8 cellular contexts compared by ENCODE assay signal in the genomic region with DNA sequence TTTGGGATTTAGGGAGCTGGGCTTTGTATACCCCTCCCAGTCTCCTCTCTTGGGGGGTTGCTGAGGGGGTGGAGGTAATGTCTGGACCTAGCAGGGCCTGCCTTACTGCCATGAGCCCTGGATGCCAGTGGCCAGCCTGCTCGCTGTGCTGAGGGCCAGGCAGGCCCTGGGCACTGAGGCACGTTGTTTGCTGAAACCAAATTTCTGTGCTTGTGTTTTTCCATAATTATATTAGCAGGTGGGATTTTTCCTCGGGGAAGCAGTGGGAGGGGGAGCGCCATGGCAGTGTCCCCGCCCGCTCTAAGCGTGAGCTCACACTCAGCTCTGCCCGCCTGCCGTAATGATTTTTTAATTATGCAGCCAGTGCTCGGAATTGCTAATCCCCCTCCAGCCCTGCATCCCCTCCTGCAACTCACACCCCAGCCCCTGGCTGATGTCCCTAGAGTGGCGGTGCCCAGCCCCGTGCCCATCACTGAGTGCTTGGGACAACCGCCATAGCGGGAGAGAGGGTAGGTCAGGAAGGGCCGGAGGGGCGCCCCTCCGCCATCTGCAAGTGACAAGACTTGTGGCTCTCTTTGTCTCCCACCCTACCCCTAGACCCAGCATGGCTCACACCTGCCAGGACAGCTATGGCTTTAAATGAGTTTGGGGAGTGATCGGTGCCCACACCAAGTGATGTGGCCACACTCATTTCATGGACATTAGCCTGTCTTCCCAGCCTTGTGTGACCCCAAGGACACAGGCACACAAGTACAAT. TPM values are rescaled to one million over a fixed set of nuclear protein-coding genes. Genes with fewer than 3 reads are reported as not detected.
DNase-seq lines count a peak whose midpoint lies in the region; ATAC-seq and TF ChIP-seq lines count a peak whose summit lies in the region.

No MANE protein-coding gene starts in this region.

- in situ Hi-C loops in HAP-1 (cut with MboI; ENCODE audit: low sequenced_read_pairs), result no loop called here

- no peaks in the 10 kb centered on the region for H3K36me3 ChIP-seq in effector memory CD4-positive, alpha-beta T cell (ENCODE audit: control insufficient read depth, insufficient read depth, low read length)
- no peaks in the 10 kb centered on the region for H3K36me3 ChIP-seq in ovary
- no peaks in the 10 kb centered on the region for H3K36me3 ChIP-seq in HAP-1 (replicated peaks)

- TF ChIP-seq CTCF in NB4 (IDR thresholded peaks at IDR 0.05; ENCODE audit: low read depth, low read length), result no peak
- no peak for TF ChIP-seq CTCF in ovary (IDR thresholded peaks at IDR 0.05)

- TF ChIP-seq EP300 in ovary (IDR thresholded peaks at IDR 0.05), result no peak

- DNase-seq in D341Med (ENCODE audit: low spot score) (peak; percentile 63), NB4 (ENCODE audit: low read depth) (no peak), ovary (no peak), sciatic nerve (ENCODE audit: low spot score) (no peak), HAP-1 (ENCODE audit: low spot score in 2 of 2) (no peak), islet precursor cell (no peak)
- no peak for DNase-seq in effector memory CD4-positive, alpha-beta T cell

- no peaks in the 10 kb centered on the region for H3K9me3 ChIP-seq in effector memory CD4-positive, alpha-beta T cell (ENCODE audit: control insufficient read depth, low read length)
- H3K9me3 ChIP-seq in ovary (no peaks in the 10 kb centered on the region), HAP-1 (no peaks in the 10 kb centered on the region)

- intact Hi-C loops in ovary (cut with DNase I), result no loop called here
- intact Hi-C loops in sciatic nerve (cut with DNase I), result no loop called here

- 80 to 89% (median 88%) methylated on average over 18 of the region's 18 CpGs for WGBS in ovary, 3 donors

- H3K4me1 ChIP-seq in effector memory CD4-positive, alpha-beta T cell (ENCODE audit: control insufficient read depth, insufficient read depth, low read length, poor library complexity, severe bottlenecking), result peaks cover 23% of the 10 kb centered on the region
- peaks cover 18% of the 10 kb centered on the region for H3K4me1 ChIP-seq in ovary (ENCODE audit: insufficient read depth)
- H3K4me1 ChIP-seq in HAP-1, result peaks cover 18% of the 10 kb centered on the region

- H3K27me3 ChIP-seq in effector memory CD4-positive, alpha-beta T cell (replicated peaks; ENCODE audit: control insufficient read depth, insufficient read depth, low read length, poor library complexity, severe bottlenecking), result no peaks in the 10 kb centered on the region
- H3K27me3 ChIP-seq in ovary, result no peaks in the 10 kb centered on the region
- no peaks in the 10 kb centered on the region for H3K27me3 ChIP-seq in HAP-1 (ENCODE audit: low read depth)

- no peak overlapping the region for H3K27ac ChIP-seq in effector memory CD4-positive, alpha-beta T cell (ENCODE audit: insufficient read depth, low read length, poor library complexity, severe bottlenecking)
- peak overlapping the region in 1 of 2 donors; percentile 77 for H3K27ac ChIP-seq in ovary

- ATAC-seq in sciatic nerve (no peak), GM18870 (IDR thresholded peaks at IDR 0.05; ENCODE audit: unreplicated experiment) (no peak)

- H3K4me3 ChIP-seq in NB4 (ENCODE audit: low read depth, low read length) (peak overlapping the region; percentile 25), ovary (peak overlapping the region; percentile 44), HAP-1 (no peak overlapping the region)
- H3K4me3 ChIP-seq in effector memory CD4-positive, alpha-beta T cell (ENCODE audit: insufficient read depth, low read depth, low read length, poor library complexity, severe bottlenecking), result peak overlapping the region; percentile 62

- TF ChIP-seq POLR2A in NB4 (IDR thresholded peaks at IDR 0.05; ENCODE audit: extremely low read depth, insufficient read length), result no peak
- TF ChIP-seq POLR2A in ovary (IDR thresholded peaks at IDR 0.05), result no peak

RNA-seq across cellular contexts. Expression of a gene that starts 21.0 kb away (rescaled TPM):
- 10 to 100 TPM in 2 of 7 donors, 1 to 10 TPM in 5; 4.4 to 35.7 (median 8.7) TPM for total RNA-seq in ovary
- polyA plus RNA-seq in ovary, result 10 to 100 TPM in 1 of 2 donors, 1 to 10 TPM in 1; 7.0 to 28.2 TPM
- 62.7 TPM for total RNA-seq in sciatic nerve
